In genomic region chr12:22494319-22494718, GRCh38 we compare ENCODE assay signal across 17 cellular contexts.
"Had no signal": no experiment of that assay in that cellular context is flagged by ENCODE, and none has a peak within 500 bp of the region (broad histone marks: within the 10 kb centered on the region; RNA-seq: fewer than 3 reads in every experiment).

No MANE protein-coding gene starts in this region.

- DNase-seq: effector memory CD8-positive, alpha-beta T cell; gastrocnemius medialis; heart right ventricle; hypothalamus; kidney glomerular epithelial cell; mammary epithelial cell; mucosa of descending colon; naive thymus-derived CD8-positive, alpha-beta T cell; ovary; sigmoid colon; small intestine; stimulated activated CD4-positive, alpha-beta T cell treated with anti-CD3 and anti-CD28 coated beads, Interleukin-12 subunit alpha, Interleukin-12 subunit beta, amount 100 ng/mL, for 4 hours; stimulated activated naive CD4-positive, alpha-beta T cell; stomach; substantia nigra had no signal

- FAIRE-seq: small intestine, urothelium cell line had no signal

- ATAC-seq: effector memory CD8-positive, alpha-beta T cell; gastrocnemius medialis; heart right ventricle; mucosa of descending colon; naive thymus-derived CD8-positive, alpha-beta T cell had no signal

- H3K4me3 ChIP-seq: gastrocnemius medialis, heart right ventricle, mucosa of descending colon, ovary, right atrium auricular region, sigmoid colon, stomach had no signal
